Comparison of ENCODE assay signal across 1 cellular context in the genomic region with DNA sequence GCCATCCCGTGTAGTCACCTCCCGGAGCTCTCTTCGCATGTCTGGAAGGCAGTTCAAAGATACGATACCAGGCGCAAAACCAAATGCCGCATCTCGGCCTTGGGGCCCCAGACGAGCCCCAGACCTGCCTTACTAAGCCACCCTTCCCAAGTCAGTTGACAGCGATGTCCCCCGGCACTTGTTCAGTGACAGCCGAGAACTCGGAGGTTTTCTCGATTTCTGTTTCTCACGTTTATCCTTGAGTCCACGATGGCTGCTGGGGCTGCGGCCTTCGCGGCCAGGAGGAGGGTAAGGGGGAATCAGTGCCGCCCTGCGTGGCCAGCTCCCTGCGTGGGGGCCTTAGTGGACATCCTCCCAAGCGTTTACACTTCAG.
A peak's percentile ranks its signal among the peaks of the same experiment; 100 is the strongest.
TF ChIP-seq lines count a peak whose summit lies in the region.

No MANE protein-coding gene starts in this region.

TF ChIP-seq in K562, 482 proteins besides CTCF, POLR2A, EP300 and RAD21:
- no peak for TF ChIP-seq FOSL1 (tag; conservative IDR thresholded peaks at IDR 0.05)
- TF ChIP-seq RBFOX2 (IDR thresholded peaks at IDR 0.05; ENCODE audit: low read depth, low read length): 0 out of 2 replicates have a peak, but pooled peaks have one; percentile 0
